Comparison of ENCODE assay signal across 8 cellular contexts in the genomic region with DNA sequence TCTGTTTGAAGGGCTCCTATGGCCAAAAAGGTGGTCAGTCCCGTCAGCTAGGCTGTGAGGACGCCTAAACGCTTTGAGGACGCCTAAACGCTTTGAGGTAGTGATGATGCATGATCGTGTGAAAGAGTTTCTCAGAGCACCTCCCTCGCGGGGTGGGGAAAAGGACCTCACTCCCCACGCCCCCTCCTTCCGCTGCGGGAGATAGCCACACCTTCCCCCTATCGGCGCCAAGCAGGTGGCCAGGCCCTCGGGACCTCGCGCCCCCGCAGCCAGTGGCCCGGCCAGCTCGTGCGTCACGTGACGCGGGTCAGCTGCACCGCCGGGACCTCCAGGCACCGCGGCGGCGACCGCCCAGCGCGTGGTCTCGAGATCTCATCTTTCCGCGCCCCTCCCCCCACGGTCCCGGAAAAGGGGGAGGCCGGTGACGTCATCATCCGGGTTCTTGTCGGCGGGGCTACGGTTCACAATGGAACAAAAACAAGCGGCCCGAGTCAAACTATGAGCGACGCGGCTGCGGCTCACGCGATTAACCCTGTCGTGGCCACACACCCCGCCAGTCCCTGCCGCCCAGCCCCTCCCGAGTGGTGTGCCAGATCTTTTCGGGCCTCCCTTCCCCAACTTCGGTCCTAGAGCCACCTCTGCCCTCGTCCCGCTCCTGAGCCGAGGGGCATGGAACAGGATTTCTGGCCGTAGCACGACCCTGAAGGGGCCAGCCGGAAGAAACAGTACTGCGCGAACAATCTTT. TPM values are rescaled to one million over a fixed set of nuclear protein-coding genes. Genes with fewer than 3 reads are reported as not detected.
DNase-seq lines count a peak whose midpoint lies in the region; ATAC-seq, FAIRE-seq and TF ChIP-seq lines count a peak whose summit lies in the region.

No MANE protein-coding gene starts in this region.

- in situ Hi-C loops in HepG2 (cut with HindIII; ENCODE audit: extremely low pct_ligation_motif_present, low pct_unique_long_range_greater_than_20kb): no loop called here

- peaks cover 24% of the 10 kb centered on the region for H3K4me1 Mint-ChIP-seq in CD4-positive, alpha-beta T cell (ENCODE audit: low read depth)
- H3K4me1 Mint-ChIP-seq in activated CD4-positive, alpha-beta memory T cell treated with anti-CD3 and anti-CD28 coated beads for 36 hours (ENCODE audit: low read depth): peaks cover 17% of the 10 kb centered on the region

- BruUV-seq in HepG2 (replicated peaks; lab: Mats Ljungman, UMichigan): no TSS peak

- intact Hi-C loops in CD4-positive, alpha-beta T cell (cut with DNase I, micrococcal nuclease): loop anchor here (1.0 to 5.0 kb wide), 4 partner anchors 30 to 347 kb away; a partner anchor contains a TSS
- intact Hi-C loops in activated CD4-positive, alpha-beta memory T cell treated with anti-CD3 and anti-CD28 coated beads for 36 hours (cut with micrococcal nuclease): loop anchor here (2.0 to 10.0 kb wide), 8 partner anchors 32 to 910 kb away; a partner anchor contains a TSS
- intact Hi-C loops in HepG2 (cut with micrococcal nuclease; ENCODE audit: unreplicated experiment): loop anchor here (2.0 kb wide), 1 partner anchor 74 kb away; no protein-coding TSS in a partner anchor

- WGBS in HepG2 (ENCODE audit: low lambda C conversion rate): no CpG with 5 or more reads among the region's 65 CpGs

- peaks cover 28% of the 10 kb centered on the region; the same call in 1 of the 2 replicates for H4K20me1 ChIP-seq in HepG2 (ENCODE audit: insufficient read depth, low read length)

- H3K9ac ChIP-seq in HepG2 (ENCODE audit: insufficient read depth, low read depth, low read length): peak overlapping the region; percentile 97

- H3K4me3 ChIP-seq in HepG2 (replicated peaks in 1 of 3; ENCODE audit: insufficient read depth in 1 of 3, low read depth in 2 of 3, low read length in 3 of 3): peak overlapping the region; percentile 84 to 96 (median 85)

- peak; percentile 92 to 99 (median 94) for DNase-seq in CD4-positive, alpha-beta T cell
- DNase-seq in NCI-H82 (lab: John Stamatoyannopoulos, UW) (peak; percentile 98), dermis microvascular lymphatic vessel endothelial cell (ENCODE audit: low read depth in 2 of 2) (peak; percentile 94 to 96), HepG2 (ENCODE audit: low spot score) (peak; percentile 87)
- DNase-seq in activated CD4-positive, alpha-beta memory T cell treated with anti-CD3 and anti-CD28 coated beads for 36 hours: peak; percentile 96
- peak; percentile 90 to 99 for DNase-seq in stimulated activated CD4-positive, alpha-beta T cell treated with anti-CD3 and anti-CD28 coated beads, Interleukin-2, amount 100 ng/mL, for 48 hours

- no peaks in the 10 kb centered on the region for H3K27me3 Mint-ChIP-seq in CD4-positive, alpha-beta T cell
- no peaks in the 10 kb centered on the region for H3K27me3 Mint-ChIP-seq in activated CD4-positive, alpha-beta memory T cell treated with anti-CD3 and anti-CD28 coated beads for 36 hours

- no peaks in the 10 kb centered on the region for H3K9me3 ChIP-seq in CD4-positive, alpha-beta T cell (ENCODE audit: control insufficient read depth, low read length)
- no peaks in the 10 kb centered on the region for H3K9me3 ChIP-seq in HepG2 (ENCODE audit: low read length)

- peak; percentile 68 to 84 for TF ChIP-seq POLR2A in HepG2 (IDR thresholded peaks at IDR 0.05; ENCODE audit: insufficient read depth in 1 of 2, low read depth in 2 of 2, low read length in 2 of 2)

- TF ChIP-seq CTCF in CD4-positive, alpha-beta T cell (IDR thresholded peaks at IDR 0.05): no peak
- 0 out of 2 replicates have a peak, but pooled peaks have one; percentile 5 for TF ChIP-seq CTCF in HepG2 (CRISPR knock-in tag; IDR thresholded peaks at IDR 0.05)

- POLR2A ChIA-PET in CD4-positive, alpha-beta T cell (lab: Charles Lee): interaction anchor here (0.6 to 3.8 kb wide), 26 partner anchors 10 to 987 kb away, joined by 3 to 48 read pairs (median 6); a partner anchor contains a TSS
- POLR2A ChIA-PET in activated CD4-positive, alpha-beta memory T cell treated with anti-CD3 and anti-CD28 coated beads for 36 hours (lab: Charles Lee): interaction anchor here (1.1 to 2.8 kb wide), 7 partner anchors 16 to 437 kb away, joined by 4 to 13 read pairs (median 4); a partner anchor contains a TSS
- POLR2A ChIA-PET in HepG2 (lab: Yijun Ruan, JAX): interaction anchor here (0.7 to 3.9 kb wide), 10 partner anchors 10 to 349 kb away, joined by 3 to 19 read pairs (median 4); a partner anchor contains a TSS

- TF ChIP-seq EP300 in HepG2 (IDR thresholded peaks at IDR 0.05; ENCODE audit: low read depth in 2 of 2, low read length in 2 of 2): no peak; a peak in 1 of 4 replicates
- TF ChIP-seq EP300 in HepG2 (CRISPR knock-in tag; IDR thresholded peaks at IDR 0.05; ENCODE audit: borderline replicate concordance): peak; percentile 52; the same call in 1 of the 2 replicates

- no peaks in the 10 kb centered on the region for H3K27me3 ChIP-seq in CD4-positive, alpha-beta T cell (ENCODE audit: control insufficient read depth, insufficient read depth, low read length)
- H3K27me3 ChIP-seq in HepG2 (ENCODE audit: control insufficient read depth in 1 of 2, insufficient read depth in 2 of 2, low read length in 2 of 2): no peaks in the 10 kb centered on the region

- H3K4me2 ChIP-seq in HepG2 (ENCODE audit: low read depth, low read length): peak overlapping the region; percentile 87

- H3K79me2 ChIP-seq in HepG2 (ENCODE audit: insufficient read depth, low read length): peaks cover 40% of the 10 kb centered on the region

- H3K4me1 ChIP-seq in HepG2 (ENCODE audit: insufficient read depth, low read length): peaks cover 20% of the 10 kb centered on the region

- H3K27ac Mint-ChIP-seq in CD4-positive, alpha-beta T cell: peak overlapping the region; percentile 100
- peak overlapping the region; percentile 100 for H3K27ac Mint-ChIP-seq in activated CD4-positive, alpha-beta memory T cell treated with anti-CD3 and anti-CD28 coated beads for 36 hours

- peak; percentile 94 for FAIRE-seq in HepG2 (lab: Jason Lieb, UNC)

- H2AFZ ChIP-seq in HepG2 (ENCODE audit: low read length): no peak overlapping the region

- peak; percentile 63 for ATAC-seq in CD4-positive, alpha-beta T cell (ENCODE audit: poor library complexity)
- ATAC-seq in GM19452 (IDR thresholded peaks at IDR 0.05; ENCODE audit: unreplicated experiment) (peak; percentile 57), HG03575 (IDR thresholded peaks at IDR 0.05; ENCODE audit: extremely low read depth, insufficient number of reproducible peaks, low FRiP score, unreplicated experiment) (peak; percentile 39), HepG2 (peak; percentile 79)

- CTCF ChIA-PET in CD4-positive, alpha-beta T cell (lab: Charles Lee): interaction anchor here (1.1 to 3.1 kb wide), 3 partner anchors 29 to 54 kb away, joined by 3 to 29 read pairs (median 3); no protein-coding TSS in a partner anchor
- CTCF ChIA-PET in activated CD4-positive, alpha-beta memory T cell treated with anti-CD3 and anti-CD28 coated beads for 36 hours (lab: Charles Lee): interaction anchor here (1.3 to 3.4 kb wide), 2 partner anchors 31 to 207 kb away, joined by 3 to 23 read pairs; no protein-coding TSS in a partner anchor
- CTCF ChIA-PET in HepG2 (lab: Yijun Ruan, JAX; ENCODE audit: low intra/inter-chr PET ratio, low total read pairs): no interaction called here

- no peaks in the 10 kb centered on the region for H3K36me3 ChIP-seq in HepG2 (replicated peaks in 1 of 2; ENCODE audit: control insufficient read depth in 1 of 2, insufficient read depth in 2 of 2, low read length in 2 of 2)

- peak; percentile 25; the same call in 1 of the 2 replicates for TF ChIP-seq RAD21 in HepG2 (CRISPR knock-in tag; IDR thresholded peaks at IDR 0.05)

- no peaks in the 10 kb centered on the region for H3K9me3 Mint-ChIP-seq in CD4-positive, alpha-beta T cell
- H3K9me3 Mint-ChIP-seq in activated CD4-positive, alpha-beta memory T cell treated with anti-CD3 and anti-CD28 coated beads for 36 hours: no peaks in the 10 kb centered on the region

- peaks cover 39% of the 10 kb centered on the region for H3K36me3 Mint-ChIP-seq in CD4-positive, alpha-beta T cell (ENCODE audit: low read depth)
- H3K36me3 Mint-ChIP-seq in activated CD4-positive, alpha-beta memory T cell treated with anti-CD3 and anti-CD28 coated beads for 36 hours: peaks cover 6% of the 10 kb centered on the region

- H3K27ac ChIP-seq in CD4-positive, alpha-beta T cell (ENCODE audit: low read depth, low read length): peak overlapping the region; percentile 99
- H3K27ac ChIP-seq in HepG2 (ENCODE audit: extremely low read length, insufficient read depth, low read length): peak overlapping the region; percentile 100

- H3K4me3 Mint-ChIP-seq in CD4-positive, alpha-beta T cell: peak overlapping the region; percentile 99
- peak overlapping the region; percentile 80 for H3K4me3 Mint-ChIP-seq in activated CD4-positive, alpha-beta memory T cell treated with anti-CD3 and anti-CD28 coated beads for 36 hours

TF ChIP-seq in HepG2, 621 proteins besides CTCF, POLR2A, EP300 and RAD21 (continues in another document):
- TF ChIP-seq TOPORS (CRISPR knock-in tag; IDR thresholded peaks at IDR 0.05): 0 out of 2 replicates have a peak, but pooled peaks have one; percentile 24

RNA-seq across cellular contexts. Expression of a gene that starts 0.7 kb away (rescaled TPM):
- total RNA-seq in CD4-positive, alpha-beta T cell: 10 to 100 TPM; 70.4 to 74.8 TPM
- 10 to 100 TPM; 55.8 to 57.5 TPM for total RNA-seq in activated CD4-positive, alpha-beta memory T cell treated with anti-CD3 and anti-CD28 coated beads for 36 hours
- 123 and 137 TPM in 2 replicates for total RNA-seq in dermis microvascular lymphatic vessel endothelial cell
- 40.5 and 81.0 TPM in 2 replicates for total RNA-seq in HepG2 (2016; rRNA removed; fragmentation: Illumina TruSeq; extraction: Trizol)
- 3.8 and 4.7 TPM in 2 replicates for total RNA-seq in HepG2 (2016; cell fraction: cytosol; rRNA removed; fragmentation: Illumina TruSeq; extraction: Trizol; ENCODE audit: low read depth)
- 39.4 and 75.2 TPM in 2 replicates for total RNA-seq in HepG2 (2016; cell fraction: insoluble cytoplasmic fraction; rRNA removed; fragmentation: Illumina TruSeq; extraction: Trizol)
- 12.7 TPM in 2 replicates for total RNA-seq in HepG2 (2016; cell fraction: membrane; rRNA removed; fragmentation: Illumina TruSeq; extraction: Trizol)
- total RNA-seq in HepG2 (2016; cell fraction: nucleus; rRNA removed; fragmentation: Illumina TruSeq; extraction: Trizol): 41.9 and 52.3 TPM in 2 replicates
- 20.7 and 22.2 TPM in 2 replicates for polyA plus RNA-seq in HepG2 (2011; rRNA removed)
- polyA plus RNA-seq in HepG2 (2011; cell fraction: cytosol; rRNA removed): 9.5 and 16.8 TPM in 2 replicates
- polyA plus RNA-seq in HepG2 (2011; cell fraction: nucleus; rRNA removed): 14.6 and 21.3 TPM in 2 replicates
- 24.5 and 29.6 TPM in 2 replicates for polyA plus RNA-seq in HepG2 (2012)
- 0.76 and 1.8 TPM in 2 replicates for polyA plus RNA-seq in HepG2 (2016; cell fraction: cytosol; fragmentation: Illumina TruSeq; extraction: Trizol; ENCODE audit: low read depth)
- 29.7 and 29.8 TPM in 2 replicates for polyA plus RNA-seq in HepG2 (2016; cell fraction: insoluble cytoplasmic fraction; fragmentation: Illumina TruSeq; extraction: Trizol; ENCODE audit: low read depth)
- 2.9 and 3.9 TPM in 2 replicates for polyA plus RNA-seq in HepG2 (2016; cell fraction: membrane; fragmentation: Illumina TruSeq; extraction: Trizol; ENCODE audit: low read depth)
- 26.5 and 29.5 TPM in 2 replicates for polyA plus RNA-seq in HepG2 (2016; cell fraction: nucleus; fragmentation: Illumina TruSeq; extraction: Trizol; ENCODE audit: insufficient read depth, low read depth)
- polyA minus RNA-seq in HepG2 (2011; rRNA and poly(A)+ RNA removed; ENCODE audit: low replicate concordance): 180 and 267 TPM in 2 replicates
- 62.3 and 83.0 TPM in 2 replicates for polyA minus RNA-seq in HepG2 (2011; cell fraction: cytosol; rRNA and poly(A)+ RNA removed)
- 121 and 148 TPM in 2 replicates for polyA minus RNA-seq in HepG2 (2011; cell fraction: nucleus; rRNA and poly(A)+ RNA removed)

Comparison
In these comparisons a context has a peak if more than half of its experiments do, and no peak if none do; other contexts are left out.
1. Peak in every context shown above with its lines: DNase-seq, ATAC-seq, H3K4me3 ChIP-seq and H3K27ac ChIP-seq.